16 cellular contexts compared by ENCODE assay signal in the genomic region with DNA sequence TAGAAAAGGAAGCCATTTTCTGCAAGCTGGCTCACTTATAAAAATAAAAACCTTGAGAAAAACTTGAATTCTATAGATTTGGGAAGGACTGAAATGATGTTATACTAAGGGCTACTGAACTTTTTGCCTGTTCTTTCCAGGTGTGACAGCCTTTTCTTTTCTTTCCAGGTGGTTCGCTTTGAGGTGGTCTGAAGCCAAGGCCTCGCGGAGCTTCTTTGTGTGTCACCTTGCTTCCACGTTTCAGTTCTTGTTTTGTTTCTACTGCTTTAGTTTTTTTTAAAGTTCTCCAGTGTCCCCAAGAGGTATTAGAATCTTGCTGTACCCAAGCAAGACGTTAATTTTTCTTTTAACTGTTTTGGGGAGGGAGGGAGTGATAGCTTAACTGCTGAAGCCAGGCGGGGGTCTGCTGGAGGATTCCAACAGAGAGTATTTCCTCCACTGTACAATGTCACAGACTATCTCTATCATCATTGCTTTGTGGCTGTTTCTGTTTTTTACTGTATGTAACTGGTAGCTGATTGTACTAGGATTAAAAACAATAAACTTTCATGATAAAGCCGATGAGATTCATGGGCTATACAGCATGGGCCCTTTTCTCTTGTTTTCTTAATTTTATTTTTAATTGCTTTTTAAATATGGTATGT. TPM values are rescaled to one million over a fixed set of nuclear protein-coding genes. Genes with fewer than 3 reads are reported as not detected.
A peak's percentile ranks its signal among the peaks of the same experiment; 100 is the strongest.
DNase-seq lines count a peak whose midpoint lies in the region; ATAC-seq and TF ChIP-seq lines count a peak whose summit lies in the region.
"Had no signal": no experiment of that assay in that cellular context is flagged by ENCODE, and none has a peak within 500 bp of the region (broad histone marks: within the 10 kb centered on the region; RNA-seq: fewer than 3 reads in every experiment).

No MANE protein-coding gene starts in this region.

- no peak for ATAC-seq in activated T-cell treated with anti-CD3 and anti-CD28 coated beads, Interleukin-2, amount 50 U/mL, for 72 hours (replicated peaks in 1 of 2)
- peak; percentile 40 for ATAC-seq in HG03354 (IDR thresholded peaks at IDR 0.05; ENCODE audit: poor library complexity, severe bottlenecking, unreplicated experiment)
- ATAC-seq in stimulated activated memory B cell treated with anti-CD40 and anti-IgM and Interleukin-4, amounts not matched to agents 10 μg/mL and 1 μg/mL and 100 μg/mL, for 72 hours: peak; percentile 62
- ATAC-seq in upper lobe of left lung (ENCODE audit: low FRiP score in 2 of 2): no peak
- ATAC-seq: lower lobe of right lung had no signal

- H3K9me3 Mint-ChIP-seq in activated T-cell treated with anti-CD3 and anti-CD28 coated beads, Interleukin-2, amount 50 U/mL, for 72 hours: no peaks in the 10 kb centered on the region
- H3K9me3 Mint-ChIP-seq in activated naive CD8-positive, alpha-beta T cell (ENCODE audit: low read depth): no peaks in the 10 kb centered on the region
- no peaks in the 10 kb centered on the region for H3K9me3 Mint-ChIP-seq in stimulated activated memory B cell treated with anti-CD40 and anti-IgM and Interleukin-4, amounts not matched to agents 10 μg/mL and 1 μg/mL and 100 μg/mL, for 72 hours

- TF ChIP-seq EP300 in upper lobe of left lung (IDR thresholded peaks at IDR 0.05): no peak

- no peak for TF ChIP-seq POLR2A in upper lobe of left lung (IDR thresholded peaks at IDR 0.05)

- peak overlapping the region; percentile 91 for H3K27ac Mint-ChIP-seq in activated T-cell treated with anti-CD3 and anti-CD28 coated beads, Interleukin-2, amount 50 U/mL, for 72 hours
- peak overlapping the region; percentile 97 for H3K27ac Mint-ChIP-seq in activated naive CD8-positive, alpha-beta T cell
- H3K27ac Mint-ChIP-seq in stimulated activated memory B cell treated with anti-CD40 and anti-IgM and Interleukin-4, amounts not matched to agents 10 μg/mL and 1 μg/mL and 100 μg/mL, for 72 hours: peak overlapping the region; percentile 83

- H3K4me1 Mint-ChIP-seq in activated T-cell treated with anti-CD3 and anti-CD28 coated beads, Interleukin-2, amount 50 U/mL, for 72 hours (ENCODE audit: low read depth): peaks cover 61% of the 10 kb centered on the region
- H3K4me1 Mint-ChIP-seq in activated naive CD8-positive, alpha-beta T cell (ENCODE audit: low read depth): peaks cover 62% of the 10 kb centered on the region
- H3K4me1 Mint-ChIP-seq in stimulated activated memory B cell treated with anti-CD40 and anti-IgM and Interleukin-4, amounts not matched to agents 10 μg/mL and 1 μg/mL and 100 μg/mL, for 72 hours: peaks cover 54% of the 10 kb centered on the region

- WGBS in upper lobe of left lung, 2 donors: 85 to 87% methylated on average over 7 of the region's 7 CpGs

- H3K4me3 ChIP-seq in ascending aorta (no peak overlapping the region), upper lobe of left lung (no peak overlapping the region)
- H3K4me3 ChIP-seq: adrenal gland, lower lobe of right lung had no signal

- H3K4me1 ChIP-seq in ascending aorta (no peaks in the 10 kb centered on the region), upper lobe of left lung (no peaks in the 10 kb centered on the region)

- TF ChIP-seq CTCF in ascending aorta (IDR thresholded peaks at IDR 0.05) (no peak), upper lobe of left lung (IDR thresholded peaks at IDR 0.05) (no peak)

- H3K36me3 Mint-ChIP-seq in activated T-cell treated with anti-CD3 and anti-CD28 coated beads, Interleukin-2, amount 50 U/mL, for 72 hours (ENCODE audit: insufficient read depth in 2 of 2): peaks cover 2 to 12% of the 10 kb centered on the region in 2 donors
- H3K36me3 Mint-ChIP-seq in activated naive CD8-positive, alpha-beta T cell: peaks cover 3% of the 10 kb centered on the region
- H3K36me3 Mint-ChIP-seq in stimulated activated memory B cell treated with anti-CD40 and anti-IgM and Interleukin-4, amounts not matched to agents 10 μg/mL and 1 μg/mL and 100 μg/mL, for 72 hours: peaks cover 11% of the 10 kb centered on the region

- no peaks in the 10 kb centered on the region for H3K27me3 Mint-ChIP-seq in activated T-cell treated with anti-CD3 and anti-CD28 coated beads, Interleukin-2, amount 50 U/mL, for 72 hours (ENCODE audit: low read depth)
- no peaks in the 10 kb centered on the region for H3K27me3 Mint-ChIP-seq in activated naive CD8-positive, alpha-beta T cell
- H3K27me3 Mint-ChIP-seq in stimulated activated memory B cell treated with anti-CD40 and anti-IgM and Interleukin-4, amounts not matched to agents 10 μg/mL and 1 μg/mL and 100 μg/mL, for 72 hours: no peaks in the 10 kb centered on the region

- H3K9me3 ChIP-seq in ascending aorta: no peaks in the 10 kb centered on the region
- no peaks in the 10 kb centered on the region for H3K9me3 ChIP-seq in upper lobe of left lung
- H3K9me3 ChIP-seq: adrenal gland, lower lobe of right lung had no signal

- no peak for DNase-seq in activated T-cell treated with anti-CD3 and anti-CD28 coated beads, Interleukin-2, amount 50 U/mL, for 72 hours
- no peak for DNase-seq in activated T-cell treated with anti-CD3 and anti-CD28 coated beads for 4 hours
- no peak for DNase-seq in amniotic stem cell (lab: John Stamatoyannopoulos, UW)
- DNase-seq in ascending aorta (ENCODE audit: low spot score in 2 of 2): no peak
- no peak for DNase-seq in upper lobe of left lung
- DNase-seq: activated CD4-positive, CD25-positive, alpha-beta regulatory T cell treated with anti-CD3 and anti-CD28 coated beads, Interleukin-2, amount 50 U/mL, for 72 hours; adrenal gland; dermis blood vessel endothelial cell; DMS79; lower lobe of right lung had no signal

- H3K27ac ChIP-seq in ascending aorta: no peak overlapping the region
- no peak overlapping the region for H3K27ac ChIP-seq in upper lobe of left lung
- H3K27ac ChIP-seq: lower lobe of right lung had no signal

- no peaks in the 10 kb centered on the region for H3K27me3 ChIP-seq in ascending aorta
- no peaks in the 10 kb centered on the region for H3K27me3 ChIP-seq in upper lobe of left lung
- H3K27me3 ChIP-seq: adrenal gland had no signal

- H3K36me3 ChIP-seq in ascending aorta: peaks cover 9 to 27% of the 10 kb centered on the region in 2 donors
- peaks cover 0 to 34% (median 9%) of the 10 kb centered on the region in 4 donors for H3K36me3 ChIP-seq in upper lobe of left lung

- peak overlapping the region; percentile 14 to 57 for H3K4me3 Mint-ChIP-seq in activated T-cell treated with anti-CD3 and anti-CD28 coated beads, Interleukin-2, amount 50 U/mL, for 72 hours
- H3K4me3 Mint-ChIP-seq in activated naive CD8-positive, alpha-beta T cell: peak overlapping the region; percentile 69
- peak overlapping the region; percentile 25 for H3K4me3 Mint-ChIP-seq in stimulated activated memory B cell treated with anti-CD40 and anti-IgM and Interleukin-4, amounts not matched to agents 10 μg/mL and 1 μg/mL and 100 μg/mL, for 72 hours

- intact Hi-C loops in ascending aorta (cut with DNase I): no loop called here

RNA-seq across cellular contexts. Expression of a gene that starts 40.2 kb away (rescaled TPM):
- total RNA-seq in activated T-cell treated with anti-CD3 and anti-CD28 coated beads, Interleukin-2, amount 50 U/mL, for 72 hours: under 1 TPM; 0.23 to 0.29 TPM
- total RNA-seq in ascending aorta (not detected), upper lobe of left lung (under 1 TPM in 2 of 6 donors, not detected in 4; 0.07 to 0.11 TPM)
- total RNA-seq: adrenal gland, dermis blood vessel endothelial cell, M059J, osteoblast, urinary bladder had no signal

RNA-seq across cellular contexts. Expression of a gene that starts 46.0 kb away (rescaled TPM):
- total RNA-seq in activated T-cell treated with anti-CD3 and anti-CD28 coated beads, Interleukin-2, amount 50 U/mL, for 72 hours: 100 to 1,000 TPM; 151 to 183 TPM
- total RNA-seq in ascending aorta (59.7 TPM), upper lobe of left lung (10 to 100 TPM; 81.0 to 95.3 (median 83.1) TPM)

Comparison
In these comparisons a context has a peak if more than half of its experiments do, and no peak if none do; other contexts are left out.
1. ATAC-seq: peak in HG03354 (single experiment) and stimulated activated memory B cell treated with anti-CD40 and anti-IgM and Interleukin-4, amounts not matched to agents 10 μg/mL and 1 μg/mL and 100 μg/mL, for 72 hours (single experiment); none in activated T-cell treated with anti-CD3 and anti-CD28 coated beads, Interleukin-2, amount 50 U/mL, for 72 hours (0 of 2) and upper lobe of left lung (0 of 2).
2. Peak in every context shown above with its lines, with median percentiles within 50 percentile points of each other: H3K27ac Mint-ChIP-seq and H3K4me3 Mint-ChIP-seq.